ENCODE assay signal across 25 cellular contexts in the genomic region with DNA sequence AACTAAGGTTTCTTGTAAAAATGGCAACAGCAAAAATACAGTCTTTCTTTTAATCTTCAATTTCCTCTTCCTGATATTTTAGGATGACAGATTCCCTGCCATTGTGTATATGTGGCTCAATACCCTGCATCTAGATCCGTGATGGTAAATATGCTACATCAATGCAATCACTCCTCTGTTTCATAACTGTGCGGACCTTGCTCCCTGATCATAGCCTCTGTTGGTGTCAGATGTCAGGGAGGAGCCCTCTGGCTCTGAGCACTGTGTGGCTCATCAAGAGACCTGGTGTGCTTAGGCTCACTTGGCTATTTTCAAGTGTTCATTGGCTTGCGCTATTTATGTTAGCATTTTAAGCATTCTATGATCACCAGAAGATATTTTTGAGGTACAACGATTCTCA. TPM values are rescaled to one million over a fixed set of nuclear protein-coding genes. Genes with fewer than 3 reads are reported as not detected.
DNase-seq lines count a peak whose midpoint lies in the region; ATAC-seq and TF ChIP-seq lines count a peak whose summit lies in the region.
"Had no signal": no experiment of that assay in that cellular context is flagged by ENCODE, and none has a peak within 500 bp of the region (broad histone marks: within the 10 kb centered on the region; RNA-seq: fewer than 3 reads in every experiment).

No MANE protein-coding gene starts in this region.

- no peak overlapping the region for H3K27ac Mint-ChIP-seq in H9
- H3K27ac Mint-ChIP-seq: activated B cell treated with CpG ODN at 0.5 μM for 24 hours; activated naive CD4-positive, alpha-beta T cell treated with anti-CD3 and anti-CD28 coated beads, Interleukin-2, amount 50 U/mL, for 24 hours; activated T-cell treated with anti-CD3 and anti-CD28 coated beads, Interleukin-2, amount 50 U/mL, for 72 hours; IgD-negative memory B cell; natural killer cell had no signal

- H3K18ac ChIP-seq in H9 (ENCODE audit: insufficient read length, low read depth, low read length): no peak overlapping the region

- H3T11ph ChIP-seq in H9 (ENCODE audit: low read length): no peak overlapping the region

- H2BK20ac ChIP-seq in H9 (ENCODE audit: low read depth, low read length, poor library complexity, severe bottlenecking): no peak overlapping the region

- H3K36me3 Mint-ChIP-seq in H9 (ENCODE audit: insufficient read depth in 1 of 3, low read depth in 3 of 3): peaks cover 0 to 9% (median 0%) of the 10 kb centered on the region in 3 experiments; a peak in 1 of 7 replicates
- H3K36me3 Mint-ChIP-seq: activated naive CD4-positive, alpha-beta T cell treated with anti-CD3 and anti-CD28 coated beads, Interleukin-2, amount 50 U/mL, for 24 hours; IgD-negative memory B cell; natural killer cell had no signal

- H4K8ac ChIP-seq in H9 (replicated peaks; ENCODE audit: insufficient read length, low read depth, low read length): no peak overlapping the region

- no peak overlapping the region for H2AK5ac ChIP-seq in H9 (ENCODE audit: insufficient read length, low read length)

- H3K4me1 ChIP-seq in H9 (ENCODE audit: insufficient read depth, low read length): peaks cover 10% of the 10 kb centered on the region; the same call in 1 of the 2 replicates
- H3K4me1 ChIP-seq: BE2C had no signal

- H2BK15ac ChIP-seq in H9 (ENCODE audit: low read depth, low read length): no peak overlapping the region

- in situ Hi-C loops in brain microvascular endothelial cell (cut with HindIII; ENCODE audit: low pct_ligation_motif_present, low sequenced_read_pairs): no loop called here

- H4K20me1 ChIP-seq in H9 (ENCODE audit: control insufficient read depth, insufficient read depth, insufficient read length): no peaks in the 10 kb centered on the region

- no peaks in the 10 kb centered on the region for H3K27me3 Mint-ChIP-seq in H9 (ENCODE audit: low read depth)
- H3K27me3 Mint-ChIP-seq: activated B cell treated with CpG ODN at 0.5 μM for 24 hours had no signal

- no CpG with 5 or more reads among the region's 4 CpGs for WGBS in H9 (ENCODE audit: extremely low coverage, insufficient read length, low lambda C conversion rate)

- no peaks in the 10 kb centered on the region for H3K79me1 ChIP-seq in H9 (ENCODE audit: insufficient read depth, low read depth, low read length, poor library complexity, severe bottlenecking)

- H4K91ac ChIP-seq in H9 (ENCODE audit: insufficient read length, low read depth, low read length): no peak overlapping the region

- no peak overlapping the region for H3K4me3 Mint-ChIP-seq in H9
- H3K4me3 Mint-ChIP-seq: activated B cell treated with CpG ODN at 0.5 μM for 24 hours; activated naive CD4-positive, alpha-beta T cell treated with anti-CD3 and anti-CD28 coated beads, Interleukin-2, amount 50 U/mL, for 24 hours; activated T-cell treated with anti-CD3 and anti-CD28 coated beads, Interleukin-2, amount 50 U/mL, for 72 hours; IgD-negative memory B cell; natural killer cell had no signal

- DNase-seq in DMS153 (lab: John Stamatoyannopoulos, UW) (peak; percentile 21), DMS153 treated with DMSO at 0.1 percent for 48 hours (lab: John Stamatoyannopoulos, UW; ENCODE audit: unreplicated experiment) (no peak), brain microvascular endothelial cell (peak; percentile 20), left colon (no peak), H9 (no peak), foreskin melanocyte (no peak)
- DNase-seq: activated B cell treated with CpG ODN at 0.5 μM for 24 hours; BE2C; dermis blood vessel endothelial cell; natural killer cell; NCI-H2029; SHP77; stimulated activated CD8-positive, alpha-beta memory T cell treated with anti-CD3 and anti-CD28 coated beads, Interleukin-4, amount 100 ng/mL, for 48 hours; substantia nigra; T-helper 1 cell had no signal

- no peaks in the 10 kb centered on the region for H3K23me2 ChIP-seq in H9 (ENCODE audit: insufficient read length, low read depth, low read length, poor library complexity, severe bottlenecking)

- no peaks in the 10 kb centered on the region for H3K79me2 ChIP-seq in H9 (ENCODE audit: insufficient read depth, low read length)

- intact Hi-C loops in left colon (cut with DNase I, micrococcal nuclease): loop anchor here in 1 of 2 donors (10.0 kb wide), 1 partner anchor 310 kb away; no protein-coding TSS in a partner anchor

- peaks cover 24 to 28% of the 10 kb centered on the region in 2 experiments for H3K4me1 Mint-ChIP-seq in H9
- H3K4me1 Mint-ChIP-seq: activated naive CD4-positive, alpha-beta T cell treated with anti-CD3 and anti-CD28 coated beads, Interleukin-2, amount 50 U/mL, for 24 hours; natural killer cell had no signal

- H3K14ac ChIP-seq in H9 (ENCODE audit: insufficient read depth, low read length): no peak overlapping the region

- no peak overlapping the region for H3K4me2 ChIP-seq in H9 (ENCODE audit: insufficient read depth, insufficient read length, low read length)

- H2BK12ac ChIP-seq in H9 (ENCODE audit: insufficient read length, low read depth, low read length): no peak overlapping the region

- H4K5ac ChIP-seq in H9 (ENCODE audit: insufficient read length, low read depth, low read length): no peak overlapping the region

- TF ChIP-seq CTCF in brain microvascular endothelial cell (IDR thresholded peaks at IDR 0.05; ENCODE audit: low read depth, low read length, missing control alignments): no peak
- no peak for TF ChIP-seq CTCF in H9 (conservative IDR thresholded peaks at IDR 0.05)

- no peak overlapping the region for H2BK120ac ChIP-seq in H9 (ENCODE audit: low read depth, low read length, poor library complexity, severe bottlenecking)

- no peak overlapping the region for H3K56ac ChIP-seq in H9 (ENCODE audit: insufficient read length, low read depth, low read length)

- H3K9ac ChIP-seq in H9 (ENCODE audit: extremely low read depth, insufficient read length, low read length): no peak overlapping the region

- H3K4ac ChIP-seq in H9 (ENCODE audit: low read depth, low read length): no peak overlapping the region

- no peak overlapping the region for H3K23ac ChIP-seq in H9 (ENCODE audit: insufficient read length, low read depth, low read length)

- ATAC-seq in left colon (peak; percentile 97), HG02642 (IDR thresholded peaks at IDR 0.05; ENCODE audit: poor library complexity, unreplicated experiment) (no peak), GM18868 (IDR thresholded peaks at IDR 0.05; ENCODE audit: unreplicated experiment) (no peak)
- ATAC-seq: natural killer cell had no signal

- H2AFZ ChIP-seq in H9 (ENCODE audit: low read length): no peak overlapping the region

- H2BK5ac ChIP-seq in H9 (ENCODE audit: insufficient read length, low read length): no peak overlapping the region

- no peaks in the 10 kb centered on the region for H3K9me3 ChIP-seq in H9 (ENCODE audit: control insufficient read depth, low read depth, low read length)
- H3K9me3 ChIP-seq: BE2C had no signal

- no peaks in the 10 kb centered on the region for H3K9me3 Mint-ChIP-seq in H9
- H3K9me3 Mint-ChIP-seq: activated naive CD4-positive, alpha-beta T cell treated with anti-CD3 and anti-CD28 coated beads, Interleukin-2, amount 50 U/mL, for 24 hours had no signal

- no peak overlapping the region for H3K4me3 ChIP-seq in brain microvascular endothelial cell (ENCODE audit: low read depth, low read length)
- H3K4me3 ChIP-seq: skin epidermis had no signal

- H3K27ac ChIP-seq in brain microvascular endothelial cell (no peak overlapping the region), H9 (ENCODE audit: insufficient read length, low read depth, low read length) (no peak overlapping the region)
- H3K27ac ChIP-seq: 22Rv1 had no signal

- no peaks in the 10 kb centered on the region for H3K36me3 ChIP-seq in brain microvascular endothelial cell (replicated peaks)
- H3K36me3 ChIP-seq: BE2C had no signal

- H3K27me3 ChIP-seq in brain microvascular endothelial cell (replicated peaks): no peaks in the 10 kb centered on the region
- H3K27me3 ChIP-seq in H9 (ENCODE audit: insufficient read depth, low read length): no peaks in the 10 kb centered on the region
- H3K27me3 ChIP-seq: BE2C had no signal

RNA-seq across cellular contexts. Expression of a gene that starts 33.0 kb away (rescaled TPM):
- total RNA-seq in left colon (100 to 1,000 TPM; 123 to 188 TPM), H9 (2021) (not detected in 2 replicates)
- total RNA-seq: activated B cell treated with CpG ODN at 0.5 μM for 24 hours; activated T-cell treated with anti-CD3 and anti-CD28 coated beads, Interleukin-2, amount 50 U/mL, for 72 hours; dermis blood vessel endothelial cell; lung microvascular endothelial cell; natural killer cell; NCI-H460; posterior vena cava had no signal

Comparison
In these comparisons a context has a peak if more than half of its experiments do, and no peak if none do; other contexts are left out.
1. DNase-seq: peak in DMS153 (single experiment) and brain microvascular endothelial cell (single experiment); none in DMS153 treated with DMSO at 0.1 percent for 48 hours (single experiment), left colon (0 of 2), H9 (single experiment) and foreskin melanocyte (single experiment).
2. RNA of a gene that starts 33.0 kb away (total RNA-seq): 123 to 188 TPM in left colon; not detected in H9; every median in the first group is over 100 times any median in the second.